In genomic region chr20:38806855-38807655, GRCh38 we compare ENCODE assay signal across 9 cellular contexts. TPM values are rescaled to one million over a fixed set of nuclear protein-coding genes. Genes with fewer than 3 reads are reported as not detected.
DNase-seq lines count a peak whose midpoint lies in the region; ATAC-seq and TF ChIP-seq lines count a peak whose summit lies in the region.
"Had no signal": no experiment of that assay in that cellular context is flagged by ENCODE, and none has a peak within 500 bp of the region (broad histone marks: within the 10 kb centered on the region; RNA-seq: fewer than 3 reads in every experiment).

No MANE protein-coding gene starts in this region.

- no peak overlapping the region for H3K27ac ChIP-seq in HL-60 (replicated peaks)
- no peak overlapping the region for H3K27ac ChIP-seq in skeletal muscle tissue (ENCODE audit: low read depth, low read length)

- DNase-seq in COR-L47 (lab: John Stamatoyannopoulos, UW), result peak; percentile 67
- no peak for DNase-seq in HL-60 (ENCODE audit: low read depth in 1 of 2, low spot score in 1 of 2)
- DNase-seq in activated CD8-positive, alpha-beta memory T cell treated with anti-CD3 and anti-CD28 coated beads for 24 hours, result peak; percentile 74
- peak in 39 of 42 donors; percentile 32 to 83 (median 59) for DNase-seq in head of caudate nucleus
- no peak for DNase-seq in iPS-NIHi11 (ENCODE audit: low spot score)
- DNase-seq in HEK293T (ENCODE audit: extremely low spot score), result no peak

- H3K27me3 ChIP-seq in HL-60 (ENCODE audit: insufficient read depth, poor library complexity, severe bottlenecking) (peaks cover 21% of the 10 kb centered on the region), skeletal muscle tissue (ENCODE audit: control insufficient read depth in 3 of 3, insufficient read depth in 3 of 3, low read length in 3 of 3) (peaks cover 31 to 50% (median 41%) of the 10 kb centered on the region in 3 donors)

- no peaks in the 10 kb centered on the region for H3K36me3 ChIP-seq in skeletal muscle tissue (ENCODE audit: control insufficient read depth in 3 of 3, insufficient read depth in 3 of 3, low read length in 3 of 3)

- peaks cover 5 to 15% (median 14%) of the 10 kb centered on the region in 3 donors for H3K4me1 ChIP-seq in skeletal muscle tissue (ENCODE audit: control insufficient read depth in 3 of 3, insufficient read depth in 3 of 3, low read length in 3 of 3)

- no peaks in the 10 kb centered on the region for H3K9me3 ChIP-seq in skeletal muscle tissue (ENCODE audit: control insufficient read depth in 3 of 3, low read length in 3 of 3)

- H3K9ac ChIP-seq in skeletal muscle tissue (ENCODE audit: low read depth in 1 of 3, low read length in 3 of 3), result peak overlapping the region in 1 of 3 donors; percentile 60

- TF ChIP-seq CTCF in HL-60 (IDR thresholded peaks at IDR 0.05; ENCODE audit: insufficient read depth, low read length), result no peak

- H3K4me3 ChIP-seq in HL-60 (replicated peaks; ENCODE audit: insufficient read depth, low read length), result peak overlapping the region; percentile 59
- peak overlapping the region; percentile 50 to 64 (median 59) for H3K4me3 ChIP-seq in skeletal muscle tissue (ENCODE audit: low read length in 3 of 3)

- POLR2A ChIA-PET in HEK293T (lab: Yijun Ruan, JAX), result interaction anchor here (1.5 kb wide), 1 partner anchor 9 kb away, joined by 3 read pairs; no protein-coding TSS in a partner anchor

- intact Hi-C loops in head of caudate nucleus (cut with DNase I), result loop anchor here (5.0 kb wide), 1 partner anchor 85 kb away; no protein-coding TSS in a partner anchor

- CTCF ChIA-PET in HEK293T (lab: Yijun Ruan, JAX), result interaction anchor here (0.7 to 1.2 kb wide), 2 partner anchors 10 to 54 kb away, joined by 3 to 4 read pairs; no protein-coding TSS in a partner anchor

- no peak for ATAC-seq in HG02798 (IDR thresholded peaks at IDR 0.05; ENCODE audit: poor library complexity, unreplicated experiment)
- ATAC-seq: HCT116 had no signal

TF ChIP-seq in HEK293T, 16 proteins besides CTCF, POLR2A, EP300 and RAD21:
- TF ChIP-seq FOXA1 (IDR thresholded peaks at IDR 0.05) (no peak), ZNF384 (IDR thresholded peaks at IDR 0.05) (no peak), ELF4 (IDR thresholded peaks at IDR 0.05) (no peak), LEF1 (IDR thresholded peaks at IDR 0.05; ENCODE audit: borderline replicate concordance) (no peak), HDGF (IDR thresholded peaks at IDR 0.05; ENCODE audit: borderline replicate concordance) (no peak), L3MBTL2 (conservative IDR thresholded peaks at IDR 0.05) (no peak), SUZ12 (IDR thresholded peaks at IDR 0.05) (no peak), FOXM1 (IDR thresholded peaks at IDR 0.05; ENCODE audit: borderline replicate concordance) (no peak), SP1 (IDR thresholded peaks at IDR 0.05) (no peak), CTBP1 (IDR thresholded peaks at IDR 0.05; ENCODE audit: borderline replicate concordance) (no peak), BHLHE40 (IDR thresholded peaks at IDR 0.05; ENCODE audit: borderline replicate concordance) (no peak)
- TF ChIP-seq, protein P1, sequence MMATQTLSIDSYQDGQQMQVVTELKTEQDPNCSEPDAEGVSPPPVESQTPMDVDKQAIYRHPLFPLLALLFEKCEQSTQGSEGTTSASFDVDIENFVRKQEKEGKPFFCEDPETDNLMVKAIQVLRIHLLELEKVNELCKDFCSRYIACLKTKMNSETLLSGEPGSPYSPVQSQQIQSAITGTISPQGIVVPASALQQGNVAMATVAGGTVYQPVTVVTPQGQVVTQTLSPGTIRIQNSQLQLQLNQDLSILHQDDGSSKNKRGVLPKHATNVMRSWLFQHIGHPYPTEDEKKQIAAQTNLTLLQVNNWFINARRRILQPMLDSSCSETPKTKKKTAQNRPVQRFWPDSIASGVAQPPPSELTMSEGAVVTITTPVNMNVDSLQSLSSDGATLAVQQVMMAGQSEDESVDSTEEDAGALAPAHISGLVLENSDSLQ (IDR thresholded peaks at IDR 0.05), result no peak

RNA-seq across cellular contexts. Expression of gene PPP1R16B, which starts 1.6 kb away (rescaled TPM):
- total RNA-seq in skeletal muscle tissue, result 4.2 TPM

RNA-seq across cellular contexts. Expression of gene ACTR5, which starts 58.8 kb away (rescaled TPM):
- 7.3 TPM for total RNA-seq in skeletal muscle tissue

Comparison
In these comparisons a context has a peak if more than half of its experiments do, and no peak if none do; other contexts are left out.
1. DNase-seq: peak in COR-L47 (single experiment), activated CD8-positive, alpha-beta memory T cell treated with anti-CD3 and anti-CD28 coated beads for 24 hours (single experiment) and head of caudate nucleus (39 of 42); none in HL-60 (0 of 2), iPS-NIHi11 (single experiment) and HEK293T (single experiment).